15 cellular contexts compared by ENCODE assay signal in genomic region chr18:50805732-50806131, GRCh38. TPM values are rescaled to one million over a fixed set of nuclear protein-coding genes. Genes with fewer than 3 reads are reported as not detected.
A peak's percentile ranks its signal among the peaks of the same experiment; 100 is the strongest.
DNase-seq lines count a peak whose midpoint lies in the region; ATAC-seq and TF ChIP-seq lines count a peak whose summit lies in the region.
"Had no signal": no experiment of that assay in that cellular context is flagged by ENCODE, and none has a peak within 500 bp of the region (broad histone marks: within the 10 kb centered on the region; RNA-seq: fewer than 3 reads in every experiment).

No MANE protein-coding gene starts in this region.

- 62 to 77% (median 67%) methylated on average over 5 of the region's 5 CpGs for WGBS in spleen, 5 donors

- peaks cover 10% of the 10 kb centered on the region for H3K4me1 Mint-ChIP-seq in activated T-cell treated with anti-CD3 and anti-CD28 coated beads, Interleukin-2, amount 50 U/mL, for 72 hours (ENCODE audit: low read depth)
- H3K4me1 Mint-ChIP-seq in activated T-cell treated with anti-CD3 and anti-CD28 coated beads, Interleukin-2, amount 50 U/mL, for 24 hours (ENCODE audit: low read depth): peaks cover 7% of the 10 kb centered on the region
- H3K4me1 Mint-ChIP-seq in stimulated activated effector memory CD8-positive, alpha-beta T cell treated with anti-CD3 and anti-CD28 coated beads, Interleukin-12 subunit alpha, Interleukin-12 subunit beta, amount 100 ng/mL, for 72 hours: no peaks in the 10 kb centered on the region

- H3K36me3 Mint-ChIP-seq in activated T-cell treated with anti-CD3 and anti-CD28 coated beads, Interleukin-2, amount 50 U/mL, for 72 hours (ENCODE audit: insufficient read depth in 2 of 2): no peaks in the 10 kb centered on the region
- H3K36me3 Mint-ChIP-seq in activated T-cell treated with anti-CD3 and anti-CD28 coated beads, Interleukin-2, amount 50 U/mL, for 24 hours (ENCODE audit: low read depth): no peaks in the 10 kb centered on the region
- no peaks in the 10 kb centered on the region for H3K36me3 Mint-ChIP-seq in stimulated activated effector memory CD8-positive, alpha-beta T cell treated with anti-CD3 and anti-CD28 coated beads, Interleukin-12 subunit alpha, Interleukin-12 subunit beta, amount 100 ng/mL, for 72 hours

- H3K4me3 Mint-ChIP-seq in activated T-cell treated with anti-CD3 and anti-CD28 coated beads, Interleukin-2, amount 50 U/mL, for 72 hours: no peak overlapping the region
- no peak overlapping the region for H3K4me3 Mint-ChIP-seq in activated T-cell treated with anti-CD3 and anti-CD28 coated beads, Interleukin-2, amount 50 U/mL, for 24 hours
- no peak overlapping the region for H3K4me3 Mint-ChIP-seq in stimulated activated effector memory CD8-positive, alpha-beta T cell treated with anti-CD3 and anti-CD28 coated beads, Interleukin-12 subunit alpha, Interleukin-12 subunit beta, amount 100 ng/mL, for 72 hours

- peak; percentile 94 for ATAC-seq in activated T-cell treated with anti-CD3 and anti-CD28 coated beads, Interleukin-2, amount 50 U/mL, for 72 hours (replicated peaks in 1 of 2)
- peak; percentile 64 for ATAC-seq in stimulated activated effector memory CD8-positive, alpha-beta T cell treated with anti-CD3 and anti-CD28 coated beads, Interleukin-12 subunit alpha, Interleukin-12 subunit beta, amount 100 ng/mL, for 72 hours
- ATAC-seq in GM18907 (IDR thresholded peaks at IDR 0.05; ENCODE audit: unreplicated experiment): no peak

- no peak overlapping the region; the same call in 1 of the 2 replicates for H2AFZ ChIP-seq in OCI-LY1 (ENCODE audit: low read length)

- no peaks in the 10 kb centered on the region for H4K20me1 ChIP-seq in OCI-LY1 (ENCODE audit: insufficient read depth, low read length)

- TF ChIP-seq CTCF in OCI-LY1 (IDR thresholded peaks at IDR 0.05; ENCODE audit: low read length): no peak
- no peak for TF ChIP-seq CTCF in fibroblast of pulmonary artery (IDR thresholded peaks at IDR 0.05; ENCODE audit: low read length, missing control alignments)
- TF ChIP-seq CTCF in spleen (IDR thresholded peaks at IDR 0.05 in 8 of 11, conservative IDR thresholded peaks at IDR 0.05 in 3 of 11): no peak

- no peaks in the 10 kb centered on the region for H3K9me2 ChIP-seq in OCI-LY1 (ENCODE audit: low read depth, low read length)

- no peak overlapping the region for H3K4me3 ChIP-seq in OCI-LY1 (ENCODE audit: low read depth, low read length, poor library complexity, severe bottlenecking)
- no peak overlapping the region for H3K4me3 ChIP-seq in fibroblast of pulmonary artery (replicated peaks; ENCODE audit: low read depth, low read length)
- no peak overlapping the region for H3K4me3 ChIP-seq in spleen
- H3K4me3 ChIP-seq: coronary artery, HAP-1, suprapubic skin had no signal

- intact Hi-C loops in spleen (cut with DNase I; ENCODE audit: low total_unique reads): no loop called here

- DNase-seq in activated T-cell treated with anti-CD3 and anti-CD28 coated beads, Interleukin-2, amount 50 U/mL, for 72 hours: peak; percentile 26 to 28
- DNase-seq in activated T-cell treated with anti-CD3 and anti-CD28 coated beads, Interleukin-2, amount 50 U/mL, for 24 hours: no peak
- peak; percentile 16 for DNase-seq in fibroblast of pulmonary artery (ENCODE audit: low read depth)
- DNase-seq in stimulated activated effector memory CD8-positive, alpha-beta T cell treated with anti-CD3 and anti-CD28 coated beads, Interleukin-12 subunit alpha, Interleukin-12 subunit beta, amount 100 ng/mL, for 72 hours (ENCODE audit: low spot score in 2 of 2): no peak
- DNase-seq in spleen: no peak
- DNase-seq in stimulated activated naive CD4-positive, alpha-beta T cell treated with Interleukin-2 at 50 U/mL for 16 hours (lab: John Stamatoyannopoulos, UW): no peak
- DNase-seq: NCI-H2081 treated with DMSO at 0.1 percent for 48 hours, SHP77 treated with DMSO at 0.1 percent for 48 hours had no signal

- H3K27ac Mint-ChIP-seq in activated T-cell treated with anti-CD3 and anti-CD28 coated beads, Interleukin-2, amount 50 U/mL, for 72 hours: no peak overlapping the region
- no peak overlapping the region for H3K27ac Mint-ChIP-seq in activated T-cell treated with anti-CD3 and anti-CD28 coated beads, Interleukin-2, amount 50 U/mL, for 24 hours
- H3K27ac Mint-ChIP-seq in stimulated activated effector memory CD8-positive, alpha-beta T cell treated with anti-CD3 and anti-CD28 coated beads, Interleukin-12 subunit alpha, Interleukin-12 subunit beta, amount 100 ng/mL, for 72 hours: no peak overlapping the region

- H3K4me2 ChIP-seq in OCI-LY1 (ENCODE audit: low read length): peak overlapping the region; percentile 37; the same call in 1 of the 2 replicates

- H3K27ac ChIP-seq in OCI-LY1 (ENCODE audit: low read depth, low read length, poor library complexity, severe bottlenecking): peak overlapping the region; percentile 98
- H3K27ac ChIP-seq in spleen: peak overlapping the region in 4 of 8 donors; percentile 39 to 61 (median 50)
- H3K27ac ChIP-seq: coronary artery, neutrophil, suprapubic skin had no signal

- H3K4me1 ChIP-seq in OCI-LY1 (ENCODE audit: insufficient read depth, low read length, severe bottlenecking) (peaks cover 89% of the 10 kb centered on the region), spleen (peaks cover 0 to 45% (median 26%) of the 10 kb centered on the region in 6 donors)
- H3K4me1 ChIP-seq: HAP-1, suprapubic skin had no signal

- H3K79me2 ChIP-seq in OCI-LY1 (ENCODE audit: insufficient read depth, low read length): no peaks in the 10 kb centered on the region

- H3K27me3 ChIP-seq in OCI-LY1 (ENCODE audit: insufficient read depth, low read length): no peaks in the 10 kb centered on the region
- no peaks in the 10 kb centered on the region for H3K27me3 ChIP-seq in spleen (replicated peaks in 1 of 7)
- H3K27me3 ChIP-seq: neutrophil, suprapubic skin had no signal

- TF ChIP-seq POLR2A in spleen (IDR thresholded peaks at IDR 0.05): no peak

- H3K9me3 Mint-ChIP-seq in activated T-cell treated with anti-CD3 and anti-CD28 coated beads, Interleukin-2, amount 50 U/mL, for 72 hours: no peaks in the 10 kb centered on the region
- H3K9me3 Mint-ChIP-seq in activated T-cell treated with anti-CD3 and anti-CD28 coated beads, Interleukin-2, amount 50 U/mL, for 24 hours: no peaks in the 10 kb centered on the region
- no peaks in the 10 kb centered on the region for H3K9me3 Mint-ChIP-seq in stimulated activated effector memory CD8-positive, alpha-beta T cell treated with anti-CD3 and anti-CD28 coated beads, Interleukin-12 subunit alpha, Interleukin-12 subunit beta, amount 100 ng/mL, for 72 hours

- H3K27me3 Mint-ChIP-seq in activated T-cell treated with anti-CD3 and anti-CD28 coated beads, Interleukin-2, amount 50 U/mL, for 72 hours (ENCODE audit: low read depth): peaks cover 7% of the 10 kb centered on the region
- H3K27me3 Mint-ChIP-seq in activated T-cell treated with anti-CD3 and anti-CD28 coated beads, Interleukin-2, amount 50 U/mL, for 24 hours: peaks cover 14% of the 10 kb centered on the region

- no peaks in the 10 kb centered on the region for H3K36me3 ChIP-seq in OCI-LY1 (ENCODE audit: insufficient read depth, low read length)
- H3K36me3 ChIP-seq in spleen: no peaks in the 10 kb centered on the region
- H3K36me3 ChIP-seq: HAP-1, neutrophil, suprapubic skin had no signal

- H3F3A ChIP-seq in OCI-LY1 (ENCODE audit: insufficient read depth, low read length): peaks cover 7% of the 10 kb centered on the region; the same call in 1 of the 2 replicates

- H3K9me3 ChIP-seq in OCI-LY1 (ENCODE audit: low read length) (no peaks in the 10 kb centered on the region), spleen (no peaks in the 10 kb centered on the region)
- H3K9me3 ChIP-seq: HAP-1, neutrophil, suprapubic skin had no signal

- peak overlapping the region; percentile 50; the same call in 1 of the 2 replicates for H3K9ac ChIP-seq in OCI-LY1 (ENCODE audit: low read length)

RNA-seq across cellular contexts. Expression of gene MRO, which starts 14.1 kb away (rescaled TPM):
- not detected for total RNA-seq in activated T-cell treated with anti-CD3 and anti-CD28 coated beads, Interleukin-2, amount 50 U/mL, for 72 hours
- 1 to 10 TPM; 2.7 to 8.1 (median 5.4) TPM for total RNA-seq in spleen
- polyA plus RNA-seq in spleen: 1 to 10 TPM in 1 of 3 donors, under 1 TPM in 2; 0.48 to 1.5 (median 0.65) TPM
- total RNA-seq: lung microvascular endothelial cell had no signal

Comparison
In these comparisons a context has a peak if more than half of its experiments do, and no peak if none do; other contexts are left out.
1. DNase-seq: peak in activated T-cell treated with anti-CD3 and anti-CD28 coated beads, Interleukin-2, amount 50 U/mL, for 72 hours (2 of 2) and fibroblast of pulmonary artery (single experiment); none in activated T-cell treated with anti-CD3 and anti-CD28 coated beads, Interleukin-2, amount 50 U/mL, for 24 hours (single experiment), stimulated activated effector memory CD8-positive, alpha-beta T cell treated with anti-CD3 and anti-CD28 coated beads, Interleukin-12 subunit alpha, Interleukin-12 subunit beta, amount 100 ng/mL, for 72 hours (0 of 2), spleen (single experiment) and stimulated activated naive CD4-positive, alpha-beta T cell treated with Interleukin-2 at 50 U/mL for 16 hours (single experiment).